In the genomic region with DNA sequence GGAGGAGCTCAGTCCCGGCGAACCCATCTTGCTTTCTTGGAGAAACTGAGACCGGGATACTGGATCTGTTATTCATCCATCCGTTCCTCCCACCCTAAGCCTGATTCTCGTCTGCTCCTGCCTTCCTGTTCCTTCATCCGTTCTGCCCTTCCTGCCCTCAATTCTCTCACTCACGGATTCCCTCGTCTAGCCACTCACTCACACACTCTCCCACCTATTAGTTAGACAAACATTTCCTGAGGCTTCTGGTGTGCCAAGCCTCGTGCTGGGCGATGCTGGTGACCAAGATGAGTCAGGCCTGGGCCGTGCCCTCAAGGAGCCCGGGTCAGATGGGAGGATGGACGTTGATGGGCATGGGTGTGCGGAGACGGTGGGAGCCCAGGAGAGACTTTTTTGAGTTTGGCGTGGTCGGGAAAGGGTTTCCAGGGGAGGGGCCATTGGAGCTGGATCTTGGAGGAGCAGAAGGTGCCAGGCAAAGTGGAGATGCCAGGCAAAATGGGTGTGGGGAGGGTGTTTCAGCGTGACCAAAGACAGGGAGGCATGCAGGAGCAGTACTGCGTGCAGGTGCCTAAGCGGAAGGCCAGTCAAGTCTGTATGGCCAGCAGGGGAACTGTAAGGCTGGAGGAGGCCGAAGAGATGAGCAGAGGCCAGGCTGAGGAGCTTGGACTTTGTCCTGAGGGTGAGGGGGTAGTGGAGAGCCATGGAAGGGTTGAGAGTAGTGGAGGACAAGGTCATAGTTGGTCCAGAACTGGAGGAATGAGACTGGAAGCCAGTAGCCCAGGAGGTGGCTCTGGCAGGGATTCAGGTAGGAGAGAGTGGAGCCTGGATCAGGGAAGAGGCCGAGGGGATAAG, we compare ENCODE assay signal across 9 cellular contexts. TPM values are rescaled to one million over a fixed set of nuclear protein-coding genes. Genes with fewer than 3 reads are reported as not detected.
DNase-seq lines count a peak whose midpoint lies in the region; ATAC-seq, FAIRE-seq and TF ChIP-seq lines count a peak whose summit lies in the region.
"Had no signal": no experiment of that assay in that cellular context is flagged by ENCODE, and none has a peak within 500 bp of the region (broad histone marks: within the 10 kb centered on the region; RNA-seq: fewer than 3 reads in every experiment).

No MANE protein-coding gene starts in this region.

- peak overlapping the region; percentile 94 for H3K4me2 ChIP-seq in fibroblast of lung (ENCODE audit: extremely low read depth, insufficient read depth, low read length)

- peak overlapping the region; percentile 64 for H3K9ac ChIP-seq in fibroblast of lung (ENCODE audit: insufficient read depth, low read length)

- ATAC-seq in HG03280 (IDR thresholded peaks at IDR 0.05; ENCODE audit: unreplicated experiment) (no peak), HG03045 (IDR thresholded peaks at IDR 0.05; ENCODE audit: unreplicated experiment) (no peak), GM18505 (IDR thresholded peaks at IDR 0.05; ENCODE audit: unreplicated experiment) (no peak)

- H4K20me1 ChIP-seq in fibroblast of lung (ENCODE audit: control insufficient read depth, extremely low read depth, insufficient read depth, low read length): no peaks in the 10 kb centered on the region

- peak overlapping the region; percentile 86 for H3K27ac ChIP-seq in fibroblast of lung (ENCODE audit: insufficient read depth, low read length)

- H3K4me3 ChIP-seq in fibroblast of lung (replicated peaks in 1 of 4; ENCODE audit: control extremely low read depth in 1 of 4, insufficient read depth in 1 of 4, low read depth in 3 of 4, low read length in 4 of 4) (peak overlapping the region; percentile 64 to 79 (median 73)), retinal pigment epithelial cell (ENCODE audit: low read length) (peak overlapping the region; percentile 60)

- H3K27me3 ChIP-seq in fibroblast of lung (ENCODE audit: control insufficient read depth, insufficient read depth, low read length): no peaks in the 10 kb centered on the region

- H2AFZ ChIP-seq in fibroblast of lung (ENCODE audit: low read length): peak overlapping the region; percentile 95

- no peak for TF ChIP-seq CTCF in fibroblast of lung (conservative IDR thresholded peaks at IDR 0.05 in 1 of 2, IDR thresholded peaks at IDR 0.05 in 1 of 2; ENCODE audit: low read depth in 1 of 2, low read length in 2 of 2)
- no peak for TF ChIP-seq CTCF in retinal pigment epithelial cell (conservative IDR thresholded peaks at IDR 0.05; ENCODE audit: low read depth, low read length)

- peak; percentile 17 for FAIRE-seq in GM12892 (lab: Jason Lieb, UNC)

- DNase-seq in GM12892 (ENCODE audit: insufficient read length): no peak
- DNase-seq in RPMI8226: peak; percentile 12
- no peak for DNase-seq in fibroblast of lung (ENCODE audit: low read depth in 2 of 2)
- no peak for DNase-seq in retinal pigment epithelial cell (ENCODE audit: low read depth)
- no peak for DNase-seq in DMS79 (lab: John Stamatoyannopoulos, UW)

- peaks cover 2% of the 10 kb centered on the region for H3K79me2 ChIP-seq in fibroblast of lung (ENCODE audit: control insufficient read depth, insufficient read depth, low read length)

- TF ChIP-seq POLR2A in GM12892 (IDR thresholded peaks at IDR 0.05; ENCODE audit: low read depth, low read length) (no peak), GM18505 (IDR thresholded peaks at IDR 0.05; ENCODE audit: borderline replicate concordance, extremely low read depth, insufficient read depth, insufficient read length) (no peak)

- no peaks in the 10 kb centered on the region for H3K36me3 ChIP-seq in fibroblast of lung (ENCODE audit: control insufficient read depth, insufficient read depth, low read length)

- peaks cover 6% of the 10 kb centered on the region for H3K4me1 ChIP-seq in fibroblast of lung (ENCODE audit: control insufficient read depth, extremely low read depth, insufficient read depth, low read length)

- H3K9me3 ChIP-seq in fibroblast of lung (ENCODE audit: control insufficient read depth, insufficient read depth, low read depth, low read length): no peaks in the 10 kb centered on the region

RNA-seq across cellular contexts. Expression of a gene that starts 7.4 kb away (rescaled TPM):
- polyA plus RNA-seq in GM12892 (2012; ENCODE audit: missing spikeins): not detected
- total RNA-seq in fibroblast of lung: not detected in 2 replicates
- not detected in 2 replicates for polyA plus RNA-seq in fibroblast of lung
- 0.31 and 0.36 TPM in 2 replicates for polyA plus RNA-seq in fibroblast of lung (2012)
- polyA minus RNA-seq in fibroblast of lung (ENCODE audit: low replicate concordance): not detected in 2 replicates
- total RNA-seq: T-helper 1 cell treated with Interleukin-12 subunit alpha and Interleukin-12 subunit beta and Interleukin-4 antibody, amounts not matched to agents 30 ng/mL and 1 ng/mL, for 36 hours had no signal

RNA-seq across cellular contexts. Expression of a gene that starts 29.6 kb away (rescaled TPM):
- polyA plus RNA-seq in GM12892 (2012; ENCODE audit: missing spikeins): 2.6 TPM
- 0.51 and 1.7 TPM in 2 replicates for total RNA-seq in fibroblast of lung
- 1.1 and 2.7 TPM in 2 replicates for polyA plus RNA-seq in fibroblast of lung
- polyA plus RNA-seq in fibroblast of lung (2012): 1.8 and 6.1 TPM in 2 replicates
- 3.8 and 9.6 TPM in 2 replicates for polyA minus RNA-seq in fibroblast of lung (ENCODE audit: low replicate concordance)

RNA-seq across cellular contexts. Expression of a gene that starts 45.2 kb away (rescaled TPM):
- 0.47 TPM for polyA plus RNA-seq in GM12892 (2012; ENCODE audit: missing spikeins)
- total RNA-seq in fibroblast of lung: not detected in 2 replicates
- not detected in 2 replicates for polyA plus RNA-seq in fibroblast of lung
- polyA plus RNA-seq in fibroblast of lung (2012): not detected in 2 replicates
- polyA minus RNA-seq in fibroblast of lung (ENCODE audit: low replicate concordance): not detected in 2 replicates
- total RNA-seq: T-helper 1 cell treated with Interleukin-12 subunit alpha and Interleukin-12 subunit beta and Interleukin-4 antibody, amounts not matched to agents 30 ng/mL and 1 ng/mL, for 36 hours had no signal
